23 cellular contexts compared by ENCODE assay signal in genomic region chr12:124110372-124110883, GRCh38.
"Had no signal": no experiment of that assay in that cellular context is flagged by ENCODE, and none has a peak within 500 bp of the region (broad histone marks: within the 10 kb centered on the region; RNA-seq: fewer than 3 reads in every experiment).

No MANE protein-coding gene starts in this region.

- H3K9me3 Mint-ChIP-seq: activated CD4-positive, alpha-beta memory T cell treated with anti-CD3 and anti-CD28 coated beads for 36 hours; activated naive CD8-positive, alpha-beta T cell treated with anti-CD3 and anti-CD28 coated beads, Interleukin-2, amount 50 U/mL, for 24 hours had no signal

- H3K4me1 Mint-ChIP-seq: activated CD8-positive, alpha-beta memory T cell treated with anti-CD3 and anti-CD28 coated beads, Interleukin-2, amount 10 ng/mL, durations not matched to agents 7 days and 5 days; activated naive CD8-positive, alpha-beta T cell treated with anti-CD3 and anti-CD28 coated beads, Interleukin-2, amount 50 U/mL, for 24 hours had no signal

- H3K27me3 ChIP-seq: esophagus squamous epithelium, sigmoid colon, upper lobe of right lung had no signal

- H3K9me3 ChIP-seq: lower lobe of right lung, upper lobe of right lung had no signal

- H3K27ac ChIP-seq: coronary artery, esophagus squamous epithelium, lower lobe of right lung, sigmoid colon, upper lobe of right lung had no signal

- H3K4me3 ChIP-seq: coronary artery, esophagus squamous epithelium, lower lobe of right lung, sigmoid colon, upper lobe of right lung had no signal

- H3K4me1 ChIP-seq: esophagus squamous epithelium, lower lobe of right lung, sigmoid colon, upper lobe of right lung had no signal

- H3K36me3 Mint-ChIP-seq: activated CD4-positive, alpha-beta memory T cell treated with anti-CD3 and anti-CD28 coated beads for 36 hours; activated CD8-positive, alpha-beta memory T cell treated with anti-CD3 and anti-CD28 coated beads, Interleukin-2, amount 10 ng/mL, durations not matched to agents 7 days and 5 days; brain had no signal

- H3K36me3 ChIP-seq: esophagus squamous epithelium, lower lobe of right lung, sigmoid colon, upper lobe of right lung had no signal

- H3K27ac Mint-ChIP-seq: activated B cell treated with CpG ODN at 0.5 μM for 24 hours; activated CD4-positive, alpha-beta memory T cell treated with anti-CD3 and anti-CD28 coated beads for 36 hours; activated CD8-positive, alpha-beta memory T cell treated with anti-CD3 and anti-CD28 coated beads, Interleukin-2, amount 10 ng/mL, durations not matched to agents 7 days and 5 days; activated naive CD8-positive, alpha-beta T cell treated with anti-CD3 and anti-CD28 coated beads, Interleukin-2, amount 50 U/mL, for 24 hours; activated T-helper 2 cell treated with anti-CD3 and anti-CD28 coated beads, Interferon-gamma antibody, Interleukin-2, Interleukin-4, amounts not matched to agents 10 μg/mL and 5 μg/mL and 100 μg/mL, durations not matched to agents 14 hours and 24 hours and 36 hours; brain; nephron progenitor cell; T-helper 2 cell treated with Interferon-gamma antibody and Interleukin-4, amounts not matched to agents 5 μg/mL and 100 μg/mL, for 36 hours had no signal

- H3K27me3 Mint-ChIP-seq: activated B cell treated with CpG ODN at 0.5 μM for 24 hours; activated CD8-positive, alpha-beta memory T cell treated with anti-CD3 and anti-CD28 coated beads, Interleukin-2, amount 10 ng/mL, durations not matched to agents 7 days and 5 days; activated naive CD8-positive, alpha-beta T cell treated with anti-CD3 and anti-CD28 coated beads, Interleukin-2, amount 50 U/mL, for 24 hours; brain had no signal

- DNase-seq: activated B cell treated with CpG ODN at 0.5 μM for 24 hours; activated CD4-positive, alpha-beta T cell treated with anti-CD3 and anti-CD28 coated beads for 4 hours; activated naive CD4-positive, alpha-beta T cell treated with Interleukin-2 at 50 U/mL for 16 hours; activated naive CD8-positive, alpha-beta T cell treated with anti-CD3 and anti-CD28 coated beads, Interleukin-2, amount 50 U/mL, for 24 hours; anterior cingulate cortex; central memory CD4-positive, alpha-beta T cell; effector CD4-positive, alpha-beta T cell; esophagus squamous epithelium; lower lobe of right lung; midbrain; nephron progenitor cell; occipital lobe; posterior cingulate gyrus; sigmoid colon; stimulated activated CD8-positive, alpha-beta memory T cell treated with anti-CD3 and anti-CD28 coated beads, Interleukin-4, amount 100 ng/mL, for 48 hours; stimulated activated naive CD4-positive, alpha-beta T cell; upper lobe of right lung had no signal

- ATAC-seq: activated naive CD8-positive, alpha-beta T cell treated with anti-CD3 and anti-CD28 coated beads, Interleukin-2, amount 50 U/mL, for 24 hours; lower lobe of right lung; upper lobe of right lung had no signal

- H3K4me3 Mint-ChIP-seq: activated B cell treated with CpG ODN at 0.5 μM for 24 hours; activated CD4-positive, alpha-beta memory T cell treated with anti-CD3 and anti-CD28 coated beads for 36 hours; activated CD8-positive, alpha-beta memory T cell treated with anti-CD3 and anti-CD28 coated beads, Interleukin-2, amount 10 ng/mL, durations not matched to agents 7 days and 5 days; activated naive CD8-positive, alpha-beta T cell treated with anti-CD3 and anti-CD28 coated beads, Interleukin-2, amount 50 U/mL, for 24 hours; brain; nephron progenitor cell; T-helper 2 cell treated with Interferon-gamma antibody and Interleukin-4, amounts not matched to agents 5 μg/mL and 100 μg/mL, for 36 hours had no signal
